8 cellular contexts compared by ENCODE assay signal in genomic region chr14:105488781-105489606, GRCh38. TPM values are rescaled to one million over a fixed set of nuclear protein-coding genes. Genes with fewer than 3 reads are reported as not detected.
DNase-seq lines count a peak whose midpoint lies in the region; ATAC-seq, FAIRE-seq and TF ChIP-seq lines count a peak whose summit lies in the region.

No MANE protein-coding gene starts in this region.

- peaks cover 19% of the 10 kb centered on the region for H3K27me3 Mint-ChIP-seq in type B pancreatic cell

- H3K9me3 Mint-ChIP-seq in type B pancreatic cell, result no peaks in the 10 kb centered on the region

- peak overlapping the region; percentile 84 for H3K4me3 Mint-ChIP-seq in type B pancreatic cell

- no peak for ATAC-seq in GM19035 (IDR thresholded peaks at IDR 0.05; ENCODE audit: unreplicated experiment)

- H3K27me3 ChIP-seq in mononuclear cell (ENCODE audit: insufficient read depth, low read length), result peaks cover 5% of the 10 kb centered on the region

- peaks cover 61% of the 10 kb centered on the region for H3K4me1 ChIP-seq in mononuclear cell (ENCODE audit: insufficient read depth, low read length)

- H3K36me3 Mint-ChIP-seq in type B pancreatic cell, result no peaks in the 10 kb centered on the region

- peak; percentile 47 for DNase-seq in activated T-cell treated with anti-CD3 and anti-CD28 coated beads, Interleukin-2, amount 50 U/mL, for 1 hour
- no peak for DNase-seq in activated T-cell treated with anti-CD3 and anti-CD28 coated beads, Interleukin-2, amount 50 U/mL, for 48 hours
- no peak for DNase-seq in type B pancreatic cell (ENCODE audit: extremely low spot score, unreplicated experiment)
- DNase-seq in H54 (ENCODE audit: insufficient read length, low spot score), result no peak
- DNase-seq in T1000 (lab: John Stamatoyannopoulos, UW), result no peak

- peak overlapping the region; percentile 85 for H3K27ac Mint-ChIP-seq in type B pancreatic cell

- H3K4me3 ChIP-seq in mononuclear cell (ENCODE audit: low read length), result peak overlapping the region; percentile 68

- H3K4me1 Mint-ChIP-seq in type B pancreatic cell (ENCODE audit: unreplicated experiment), result peaks cover 10% of the 10 kb centered on the region

- no peak for TF ChIP-seq POLR2A in H54 (IDR thresholded peaks at IDR 0.05; ENCODE audit: low read depth, low read length)

- no peak for FAIRE-seq in H54 (lab: Jason Lieb, UNC)

- H3K27ac ChIP-seq in angular gyrus (ENCODE audit: low read depth, low read length), result peak overlapping the region; percentile 91

- H3K9me3 ChIP-seq in mononuclear cell (ENCODE audit: low read depth, low read length), result no peaks in the 10 kb centered on the region

- no peak for TF ChIP-seq CTCF in type B pancreatic cell (conservative IDR thresholded peaks at IDR 0.05)

RNA-seq across cellular contexts. Expression of gene TEDC1, which starts 2.1 kb away (rescaled TPM):
- total RNA-seq in mononuclear cell, result 19.9 TPM
- 11.9 and 22.1 TPM in 2 replicates for total RNA-seq in type B pancreatic cell (ENCODE audit: low replicate concordance)

RNA-seq across cellular contexts. Expression of gene CRIP1, which starts 2.3 kb away (rescaled TPM):
- 88.2 TPM for total RNA-seq in mononuclear cell
- total RNA-seq in type B pancreatic cell (ENCODE audit: low replicate concordance), result 5.1 and 15.4 TPM in 2 replicates

RNA-seq across cellular contexts. Expression of gene CRIP2, which starts 14.4 kb away (rescaled TPM):
- 10.8 TPM for total RNA-seq in mononuclear cell
- total RNA-seq in type B pancreatic cell (ENCODE audit: low replicate concordance), result 11.2 and 20.3 TPM in 2 replicates

RNA-seq across cellular contexts. Expression of gene TMEM121, which starts 37.4 kb away (rescaled TPM):
- 1.5 TPM for total RNA-seq in mononuclear cell
- 1.4 and 5.5 TPM in 2 replicates for total RNA-seq in type B pancreatic cell (ENCODE audit: low replicate concordance)
